In the genomic region with DNA sequence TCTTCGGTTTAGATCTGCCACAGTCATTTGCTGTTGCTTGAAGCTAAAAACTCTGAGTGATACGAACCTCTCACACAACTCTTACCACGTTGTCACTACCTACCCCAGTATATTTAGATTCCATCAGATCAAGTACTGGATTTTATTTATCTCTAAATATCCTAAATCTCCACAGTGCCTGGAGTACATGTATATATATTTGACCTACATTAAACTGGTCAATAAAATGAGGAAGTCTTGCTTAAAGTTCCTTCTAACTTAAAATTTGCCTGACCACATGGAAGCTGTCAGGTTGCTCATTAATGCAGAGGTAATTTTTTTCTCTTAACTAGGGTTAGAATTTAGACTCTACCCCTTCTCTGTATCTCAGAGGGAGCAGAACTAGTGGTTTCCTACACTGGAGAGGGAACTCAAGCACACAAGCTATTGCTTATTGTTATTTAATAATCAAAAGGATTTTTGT, we compare ENCODE assay signal across 9 cellular contexts. TPM values are rescaled to one million over a fixed set of nuclear protein-coding genes. Genes with fewer than 3 reads are reported as not detected.
DNase-seq lines count a peak whose midpoint lies in the region; ATAC-seq and TF ChIP-seq lines count a peak whose summit lies in the region.
"Had no signal": no experiment of that assay in that cellular context is flagged by ENCODE, and none has a peak within 500 bp of the region (broad histone marks: within the 10 kb centered on the region; RNA-seq: fewer than 3 reads in every experiment).

No MANE protein-coding gene starts in this region.

- no peak for TF ChIP-seq POLR2A in GM18505 (IDR thresholded peaks at IDR 0.05; ENCODE audit: borderline replicate concordance, extremely low read depth, insufficient read depth, insufficient read length)
- TF ChIP-seq POLR2A in erythroblast (IDR thresholded peaks at IDR 0.05; ENCODE audit: low read length): no peak

- H3K4me3 Mint-ChIP-seq in natural killer cell: peak overlapping the region; percentile 41

- POLR2A ChIA-PET in PC-9 (lab: Charles Lee; ENCODE audit: unreplicated experiment): no interaction called here

- peak overlapping the region in 1 of 2 donors; percentile 57 for H3K27ac Mint-ChIP-seq in natural killer cell

- H3K27me3 ChIP-seq in PC-9 (ENCODE audit: insufficient read depth, low read depth) (no peaks in the 10 kb centered on the region), MG63 (no peaks in the 10 kb centered on the region)

- no peaks in the 10 kb centered on the region for H3K9me2 ChIP-seq in PC-9 (ENCODE audit: insufficient read depth)

- ATAC-seq in GM18505 (IDR thresholded peaks at IDR 0.05; ENCODE audit: unreplicated experiment) (peak; percentile 14), HG02678 (IDR thresholded peaks at IDR 0.05; ENCODE audit: unreplicated experiment) (peak; percentile 18), natural killer cell (peak in 1 of 3 donors; percentile 2)
- ATAC-seq: HCT116 had no signal

- DNase-seq in PC-9 (no peak), natural killer cell (no peak), MG63 (no peak), erythroblast (lab: John Stamatoyannopoulos, UW) (no peak), T1000 (lab: John Stamatoyannopoulos, UW) (no peak)
- DNase-seq in activated T-cell treated with anti-CD3 and anti-CD28 coated beads, Interleukin-2, amount 50 U/mL, for 1 hour: no peak

- BruUV-seq in PC-9 (replicated peaks; lab: Mats Ljungman, UMichigan): no TSS peak

- intact Hi-C loops in PC-9 (cut with micrococcal nuclease; ENCODE audit: unreplicated experiment) (no loop called here), natural killer cell (cut with micrococcal nuclease) (no loop called here)

- peak overlapping the region; percentile 3; the same call in 1 of the 2 replicates for H3K4me3 ChIP-seq in PC-9
- H3K4me3 ChIP-seq in MG63: no peak overlapping the region

- peak overlapping the region; percentile 99 for H3K27ac ChIP-seq in PC-9

- peaks cover 17% of the 10 kb centered on the region for H3K79me2 ChIP-seq in PC-9 (ENCODE audit: low read depth)

- peak overlapping the region; percentile 90 for H3K4me2 ChIP-seq in PC-9

- no peaks in the 10 kb centered on the region for H3K36me3 ChIP-seq in PC-9 (ENCODE audit: low read depth)
- H3K36me3 ChIP-seq in MG63: no peaks in the 10 kb centered on the region

- no peaks in the 10 kb centered on the region for H4K20me1 ChIP-seq in PC-9 (ENCODE audit: insufficient read depth)

- 0 out of 2 replicates have a peak, but pooled peaks cover 3% of the 10 kb centered on the region for H3K9me3 ChIP-seq in PC-9 (ENCODE audit: insufficient read depth, low read depth)
- no peaks in the 10 kb centered on the region for H3K9me3 ChIP-seq in MG63

- H3K4me1 Mint-ChIP-seq in natural killer cell: peaks cover 26 to 30% of the 10 kb centered on the region in 2 donors

- no peak for TF ChIP-seq CTCF in PC-9 (conservative IDR thresholded peaks at IDR 0.05)
- TF ChIP-seq CTCF in natural killer cell (IDR thresholded peaks at IDR 0.05): no peak

- H3K27me3 Mint-ChIP-seq in natural killer cell (ENCODE audit: low read depth in 2 of 2): no peaks in the 10 kb centered on the region

- CTCF ChIA-PET in PC-9 (lab: Charles Lee): interaction anchor here (0.6 to 1.1 kb wide), 2 partner anchors 81 to 90 kb away, joined by 3 read pairs; no protein-coding TSS in a partner anchor

- H2AFZ ChIP-seq in PC-9: peak overlapping the region; percentile 62; the same call in 1 of the 2 replicates

- no peaks in the 10 kb centered on the region for H3K36me3 Mint-ChIP-seq in natural killer cell

- H3K9me3 Mint-ChIP-seq in natural killer cell: no peaks in the 10 kb centered on the region

- peaks cover 54% of the 10 kb centered on the region for H3K4me1 ChIP-seq in PC-9 (replicated peaks; ENCODE audit: insufficient read depth)

- H3F3A ChIP-seq in PC-9 (ENCODE audit: insufficient read depth, low read depth): peaks cover 47% of the 10 kb centered on the region

RNA-seq across cellular contexts. Expression of a gene that starts 3.1 kb away (rescaled TPM):
- total RNA-seq in PC-9 (2021): 48.4 and 50.8 TPM in 2 replicates
- total RNA-seq in natural killer cell: under 1 TPM; 0.09 to 0.45 (median 0.26) TPM
- total RNA-seq in MG63 (2014; rRNA removed; shearing (Covaris generic); ENCODE audit: low replicate concordance): not detected in 2 replicates

Comparison
In these comparisons a context has a peak if more than half of its experiments do, and no peak if none do; other contexts are left out.
1. RNA of a gene that starts 3.1 kb away (total RNA-seq): 48.4 to 50.8 TPM in PC-9; 0.09 to 0.45 TPM in natural killer cell and not detected in MG63; every median in the first group is over 10 times any median in the second.